Comparison of ENCODE assay signal across 16 cellular contexts in the genomic region with DNA sequence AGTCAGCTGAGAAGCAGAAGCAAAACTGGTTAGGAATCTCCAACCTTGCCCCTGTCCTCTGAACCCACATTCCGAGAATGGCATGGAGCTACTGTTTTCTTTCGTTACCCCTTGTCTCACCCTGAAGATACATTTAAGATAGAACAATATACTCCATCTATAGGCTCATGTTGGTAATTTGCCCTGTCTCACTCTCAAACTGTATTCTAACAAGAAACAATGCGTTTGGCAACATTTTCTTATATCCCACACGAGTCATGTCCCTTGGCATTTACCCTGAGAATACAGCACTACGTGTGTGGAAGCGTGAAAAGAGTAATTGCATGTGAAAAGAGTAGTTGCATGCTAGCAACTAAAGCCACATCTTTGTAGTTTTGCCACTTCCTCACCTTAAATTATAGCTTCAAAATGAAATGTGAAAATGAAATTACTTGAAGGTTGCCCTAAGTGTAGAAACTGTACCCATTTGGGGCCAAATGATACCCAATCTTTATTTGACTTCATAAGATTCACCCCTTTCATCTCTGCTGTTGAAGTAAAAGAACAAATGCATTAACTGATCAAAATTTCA. TPM values are rescaled to one million over a fixed set of nuclear protein-coding genes. Genes with fewer than 3 reads are reported as not detected.
DNase-seq lines count a peak whose midpoint lies in the region; ATAC-seq and TF ChIP-seq lines count a peak whose summit lies in the region.
"Had no signal": no experiment of that assay in that cellular context is flagged by ENCODE, and none has a peak within 500 bp of the region (broad histone marks: within the 10 kb centered on the region; RNA-seq: fewer than 3 reads in every experiment).

No MANE protein-coding gene starts in this region.

- H3K4me3 ChIP-seq in osteoblast (ENCODE audit: insufficient read depth, low read length): no peak overlapping the region
- no peak overlapping the region for H3K4me3 ChIP-seq in adrenal gland
- H3K4me3 ChIP-seq: body of pancreas, thyroid gland had no signal

- H3K4me1 ChIP-seq in osteoblast (ENCODE audit: insufficient read depth, low read length) (no peaks in the 10 kb centered on the region), adrenal gland (replicated peaks in 1 of 2) (peaks cover 4 to 11% of the 10 kb centered on the region in 2 donors)
- H3K4me1 ChIP-seq: body of pancreas, thyroid gland had no signal

- H3K36me3 ChIP-seq in osteoblast (ENCODE audit: insufficient read depth, low read length): no peaks in the 10 kb centered on the region
- no peaks in the 10 kb centered on the region for H3K36me3 ChIP-seq in adrenal gland (replicated peaks in 1 of 2)
- H3K36me3 ChIP-seq: thyroid gland had no signal

- no peaks in the 10 kb centered on the region for H3K9me3 ChIP-seq in CD4-positive, alpha-beta T cell (ENCODE audit: control insufficient read depth, low read length)
- no peaks in the 10 kb centered on the region for H3K9me3 ChIP-seq in osteoblast (ENCODE audit: low read depth, low read length)
- H3K9me3 ChIP-seq in adrenal gland (replicated peaks in 1 of 3): no peaks in the 10 kb centered on the region
- H3K9me3 ChIP-seq: body of pancreas, thyroid gland had no signal

- CTCF ChIA-PET in CD4-positive, alpha-beta T cell (lab: Charles Lee): interaction anchor here (1.2 to 1.9 kb wide), 2 partner anchors 24 to 69 kb away, joined by 3 to 6 read pairs; no protein-coding TSS in a partner anchor
- CTCF ChIA-PET in T-cell (lab: Charles Lee): interaction anchor here in 1 of 2 donors (0.7 to 1.7 kb wide), 8 partner anchors 12 to 61 kb away, joined by 3 to 15 read pairs (median 4); no protein-coding TSS in a partner anchor

- peak; percentile 56 for ATAC-seq in CD4-positive, alpha-beta T cell (ENCODE audit: poor library complexity)
- ATAC-seq in T-cell (replicated peaks in 1 of 4) (peak; percentile 67 to 84 (median 80)), HG02884 (IDR thresholded peaks at IDR 0.05; ENCODE audit: unreplicated experiment) (no peak)
- ATAC-seq: body of pancreas, left lobe of liver had no signal

- no peaks in the 10 kb centered on the region for H3K27me3 Mint-ChIP-seq in CD4-positive, alpha-beta T cell
- H3K27me3 Mint-ChIP-seq in T-cell (no peaks in the 10 kb centered on the region), immature natural killer cell (ENCODE audit: low read depth in 3 of 3) (peaks cover 2 to 17% (median 8%) of the 10 kb centered on the region in 3 donors)
- H3K27me3 Mint-ChIP-seq: naive B cell had no signal

- DNase-seq in CD4-positive, alpha-beta T cell: no peak
- peak in 3 of 34 experiments; percentile 11 to 30 (median 17) for DNase-seq in T-cell
- peak; percentile 70 to 77 (median 73) for DNase-seq in immature natural killer cell
- no peak for DNase-seq in osteoblast (ENCODE audit: insufficient read length, low spot score, missing footprints)
- DNase-seq in NCI-H2107 (lab: John Stamatoyannopoulos, UW): no peak
- DNase-seq in adrenal gland: no peak
- DNase-seq: body of pancreas, EL, naive B cell, NCI-H1092, NCI-H2171 treated with DMSO at 0.1 percent for 48 hours, thyroid gland had no signal

- intact Hi-C loops in CD4-positive, alpha-beta T cell (cut with DNase I, micrococcal nuclease): no loop called here
- intact Hi-C loops in adrenal gland (cut with DNase I): no loop called here

- H3K27ac Mint-ChIP-seq in CD4-positive, alpha-beta T cell: peak overlapping the region; percentile 57
- H3K27ac Mint-ChIP-seq in T-cell: peak overlapping the region; percentile 90 to 93
- H3K27ac Mint-ChIP-seq in immature natural killer cell: peak overlapping the region; percentile 92 to 100 (median 94)

- WGBS in adrenal gland, 4 donors: 61 to 67% (median 65%) methylated on average over 6 of the region's 6 CpGs

- H3K27ac ChIP-seq in CD4-positive, alpha-beta T cell (ENCODE audit: low read depth, low read length): no peak overlapping the region
- H3K27ac ChIP-seq in osteoblast (ENCODE audit: low read depth, low read length): no peak overlapping the region
- no peak overlapping the region for H3K27ac ChIP-seq in adrenal gland
- H3K27ac ChIP-seq: body of pancreas, thyroid gland had no signal

- H3K4me2 ChIP-seq in osteoblast (ENCODE audit: insufficient read depth, low read length): no peak overlapping the region

- no peak overlapping the region for H2AFZ ChIP-seq in osteoblast (ENCODE audit: low read length)

- POLR2A ChIA-PET in CD4-positive, alpha-beta T cell (lab: Charles Lee): interaction anchor here (0.9 to 2.7 kb wide), 6 partner anchors 9 to 277 kb away, joined by 3 to 12 read pairs (median 4); partner anchors contain the start of gene LY9
- POLR2A ChIA-PET in T-cell (lab: Charles Lee): no interaction called here

- TF ChIP-seq CTCF in CD4-positive, alpha-beta T cell (IDR thresholded peaks at IDR 0.05): no peak
- TF ChIP-seq CTCF in GM12873 (IDR thresholded peaks at IDR 0.05; ENCODE audit: insufficient read depth, low read depth, low read length, missing control alignments) (peak; percentile 10), osteoblast (IDR thresholded peaks at IDR 0.05; ENCODE audit: extremely low read depth, low read depth, low read length) (no peak), adrenal gland (IDR thresholded peaks at IDR 0.05) (no peak)

- no peaks in the 10 kb centered on the region for H3K9me3 Mint-ChIP-seq in CD4-positive, alpha-beta T cell
- no peaks in the 10 kb centered on the region for H3K9me3 Mint-ChIP-seq in T-cell
- no peaks in the 10 kb centered on the region for H3K9me3 Mint-ChIP-seq in immature natural killer cell
- H3K9me3 Mint-ChIP-seq: naive B cell had no signal

- no peaks in the 10 kb centered on the region for H3K79me2 ChIP-seq in osteoblast (ENCODE audit: insufficient read depth, low read length)

- no peaks in the 10 kb centered on the region for H3K36me3 Mint-ChIP-seq in CD4-positive, alpha-beta T cell (ENCODE audit: low read depth)
- peaks cover 3% of the 10 kb centered on the region for H3K36me3 Mint-ChIP-seq in T-cell
- H3K36me3 Mint-ChIP-seq in immature natural killer cell: peaks cover 37 to 43% (median 38%) of the 10 kb centered on the region in 3 donors

- peak overlapping the region; percentile 42 for H3K4me3 Mint-ChIP-seq in CD4-positive, alpha-beta T cell
- H3K4me3 Mint-ChIP-seq in T-cell: peak overlapping the region; percentile 59 to 72 (median 59)
- peak overlapping the region; percentile 88 to 97 (median 90) for H3K4me3 Mint-ChIP-seq in immature natural killer cell
- H3K4me3 Mint-ChIP-seq: naive B cell had no signal

- TF ChIP-seq POLR2A in adrenal gland (IDR thresholded peaks at IDR 0.05): no peak

- no peaks in the 10 kb centered on the region for H3K27me3 ChIP-seq in CD4-positive, alpha-beta T cell (ENCODE audit: control insufficient read depth, insufficient read depth, low read length)
- H3K27me3 ChIP-seq in osteoblast (ENCODE audit: insufficient read depth, low read length): no peaks in the 10 kb centered on the region
- H3K27me3 ChIP-seq in adrenal gland: no peaks in the 10 kb centered on the region
- H3K27me3 ChIP-seq: body of pancreas, thyroid gland had no signal

- no peaks in the 10 kb centered on the region for H4K20me1 ChIP-seq in osteoblast (ENCODE audit: insufficient read depth, low read length)

- peaks cover 17% of the 10 kb centered on the region for H3K4me1 Mint-ChIP-seq in CD4-positive, alpha-beta T cell (ENCODE audit: low read depth)
- H3K4me1 Mint-ChIP-seq in T-cell: peaks cover 65 to 74% (median 72%) of the 10 kb centered on the region in 3 donors
- peaks cover 94 to 95% of the 10 kb centered on the region in 2 donors for H3K4me1 Mint-ChIP-seq in immature natural killer cell

RNA-seq across cellular contexts. Expression of gene SLAMF7, which starts 5.3 kb away (rescaled TPM):
- total RNA-seq in CD4-positive, alpha-beta T cell: under 1 TPM; 0.69 to 0.78 TPM
- total RNA-seq in T-cell (10 to 100 TPM in 4 of 5 donors, 1 to 10 TPM in 1; 9.5 to 32.0 (median 25.5) TPM), osteoblast (under 0.01 TPM in 1 of 2 replicates, not detected in the other), adrenal gland (1 to 10 TPM in 3 of 8 donors, under 1 TPM in 3, not detected in 2; 0.26 to 2.5 (median 0.85) TPM)
- polyA plus RNA-seq in immature natural killer cell (100 to 1,000 TPM; 316 to 379 (median 359) TPM), adrenal gland (1 to 10 TPM in 2 of 3 donors, under 1 TPM in 1; 0.51 to 3.1 (median 2.3) TPM)
- polyA plus RNA-seq: BJ had no signal

RNA-seq across cellular contexts. Expression of gene CD48, which starts 32.8 kb away (rescaled TPM):
- 100 to 1,000 TPM; 387 to 395 TPM for total RNA-seq in CD4-positive, alpha-beta T cell
- total RNA-seq in T-cell (100 to 1,000 TPM; 249 to 393 (median 273) TPM), osteoblast (under 0.01 TPM in 1 of 2 replicates, not detected in the other), adrenal gland (1 to 10 TPM in 7 of 8 donors, not detected in 1; 1.5 to 8.4 (median 4.7) TPM)
- polyA plus RNA-seq in immature natural killer cell (100 to 1,000 TPM; 202 to 229 (median 205) TPM), adrenal gland (1 to 10 TPM; 3.0 to 9.0 (median 3.4) TPM)
- polyA plus RNA-seq: BJ had no signal

RNA-seq across cellular contexts. Expression of gene LY9, which starts 51.6 kb away (rescaled TPM):
- 100 to 1,000 TPM; 124 TPM for total RNA-seq in CD4-positive, alpha-beta T cell
- total RNA-seq in T-cell (100 to 1,000 TPM in 3 of 5 donors, 10 to 100 TPM in 2; 95.4 to 127 (median 101) TPM), osteoblast (not detected in 2 replicates), adrenal gland (1 to 10 TPM in 1 of 8 donors, under 1 TPM in 5, not detected in 2; 0.14 to 1.0 (median 0.33) TPM)
- polyA plus RNA-seq in immature natural killer cell (10 to 100 TPM; 46.1 to 68.2 (median 57.2) TPM), adrenal gland (1 to 10 TPM in 1 of 3 donors, under 1 TPM in 2; 0.27 to 1.3 (median 0.42) TPM)
- polyA plus RNA-seq: BJ had no signal

Comparison
In these comparisons a context has a peak if more than half of its experiments do, and no peak if none do; other contexts are left out.
1. DNase-seq: peak in immature natural killer cell (3 of 3); none in CD4-positive, alpha-beta T cell (0 of 10), osteoblast (single experiment), NCI-H2107 (single experiment) and adrenal gland (0 of 7).
2. RNA of gene CD48, which starts 32.8 kb away (total RNA-seq): 387 to 395 TPM in CD4-positive, alpha-beta T cell and 249 to 393 TPM in T-cell; 1.5 to 8.4 TPM in adrenal gland and under 0.01 TPM in osteoblast; every median in the first group is over 10 times any median in the second.
3. RNA of gene LY9, which starts 51.6 kb away (total RNA-seq): 124 TPM in CD4-positive, alpha-beta T cell and 95.4 to 127 TPM in T-cell; 0.14 to 1.0 TPM in adrenal gland and not detected in osteoblast; every median in the first group is over 10 times any median in the second.
4. Peak in every context shown above with its lines, with median percentiles within 50 percentile points of each other: H3K27ac Mint-ChIP-seq and H3K4me3 Mint-ChIP-seq.